Comparison of ENCODE assay signal across 14 cellular contexts in genomic region chr14:68521557-68521901, GRCh38.
DNase-seq lines count a peak whose midpoint lies in the region; ATAC-seq and TF ChIP-seq lines count a peak whose summit lies in the region.
"Had no signal": no experiment of that assay in that cellular context is flagged by ENCODE, and none has a peak within 500 bp of the region (broad histone marks: within the 10 kb centered on the region; RNA-seq: fewer than 3 reads in every experiment).

No MANE protein-coding gene starts in this region.

- intact Hi-C loops in Caco-2 (cut with micrococcal nuclease; ENCODE audit: unreplicated experiment): loop anchor here (1.0 to 10.0 kb wide), 4 partner anchors 35 to 273 kb away; partner anchors contain the start of gene ZFP36L1
- intact Hi-C loops in ascending aorta (cut with DNase I): loop anchor here (5.0 kb wide), 2 partner anchors 274 to 579 kb away; no protein-coding TSS in a partner anchor
- intact Hi-C loops in right lobe of liver (cut with DNase I): no loop called here
- intact Hi-C loops in sciatic nerve (cut with DNase I): loop anchor here (10.0 kb wide), 1 partner anchor 117 kb away; no protein-coding TSS in a partner anchor
- intact Hi-C loops in CD4-positive, alpha-beta T cell (cut with DNase I, micrococcal nuclease): no loop called here

- 33% methylated on average over 1 of the region's 1 CpG for WGBS in right lobe of liver (ENCODE audit: insufficient coverage, low coverage, low lambda C conversion rate, missing lambda C conversion rate)

- no TSS peak for BruUV-seq in Caco-2 (replicated peaks; lab: Mats Ljungman, UMichigan)

- H3K9me3 ChIP-seq in Caco-2 (no peaks in the 10 kb centered on the region), ascending aorta (no peaks in the 10 kb centered on the region), right lobe of liver (no peaks in the 10 kb centered on the region), skeletal muscle tissue (ENCODE audit: control insufficient read depth in 3 of 3, low read length in 3 of 3) (no peaks in the 10 kb centered on the region)
- no peaks in the 10 kb centered on the region for H3K9me3 ChIP-seq in CD4-positive, alpha-beta T cell (ENCODE audit: control insufficient read depth, low read length)

- H3K27ac Mint-ChIP-seq in Caco-2 (ENCODE audit: unreplicated experiment): peak overlapping the region; percentile 96
- no peak overlapping the region for H3K27ac Mint-ChIP-seq in CD4-positive, alpha-beta T cell
- H3K27ac Mint-ChIP-seq: activated T-cell treated with anti-CD3 and anti-CD28 coated beads, Interleukin-2, amount 50 U/mL, for 24 hours had no signal

- no peaks in the 10 kb centered on the region for H3K27me3 Mint-ChIP-seq in Caco-2 (ENCODE audit: insufficient read depth, unreplicated experiment)
- H3K27me3 Mint-ChIP-seq in CD4-positive, alpha-beta T cell: no peaks in the 10 kb centered on the region
- H3K27me3 Mint-ChIP-seq: activated T-cell treated with anti-CD3 and anti-CD28 coated beads, Interleukin-2, amount 50 U/mL, for 24 hours; T-helper 17 cell had no signal

- peaks cover 41% of the 10 kb centered on the region for H3K4me1 Mint-ChIP-seq in Caco-2 (ENCODE audit: low read depth, unreplicated experiment)
- H3K4me1 Mint-ChIP-seq in CD4-positive, alpha-beta T cell (ENCODE audit: low read depth): peaks cover 39% of the 10 kb centered on the region

- no peaks in the 10 kb centered on the region for H3K9me3 Mint-ChIP-seq in Caco-2 (ENCODE audit: unreplicated experiment)
- no peaks in the 10 kb centered on the region for H3K9me3 Mint-ChIP-seq in CD4-positive, alpha-beta T cell
- H3K9me3 Mint-ChIP-seq: activated T-cell treated with anti-CD3 and anti-CD28 coated beads, Interleukin-2, amount 50 U/mL, for 24 hours had no signal

- H3K4me3 ChIP-seq in Caco-2 (ENCODE audit: low read depth, low read length): no peak overlapping the region
- no peak overlapping the region for H3K4me3 ChIP-seq in ascending aorta
- no peak overlapping the region for H3K4me3 ChIP-seq in right lobe of liver
- no peak overlapping the region for H3K4me3 ChIP-seq in skeletal muscle tissue (ENCODE audit: low read length in 3 of 3)
- H3K4me3 ChIP-seq: dorsolateral prefrontal cortex had no signal

- no peak overlapping the region for H3K9ac ChIP-seq in skeletal muscle tissue (ENCODE audit: low read depth in 1 of 3, low read length in 3 of 3)

- no peak for DNase-seq in Caco-2
- no peak for DNase-seq in ascending aorta (ENCODE audit: low spot score in 2 of 2)
- DNase-seq in right lobe of liver: no peak
- no peak for DNase-seq in sciatic nerve (ENCODE audit: low spot score)
- no peak for DNase-seq in EL
- DNase-seq in CD4-positive, alpha-beta T cell: no peak
- DNase-seq: activated CD4-positive, alpha-beta T cell treated with anti-CD3 and anti-CD28 coated beads for 4 hours; activated T-cell treated with anti-CD3 and anti-CD28 coated beads, Interleukin-2, amount 50 U/mL, for 24 hours; amygdala; dorsolateral prefrontal cortex; NCI-H446 treated with DMSO at 0.1 percent for 48 hours; T-helper 17 cell had no signal

- H3K36me3 Mint-ChIP-seq in Caco-2 (ENCODE audit: insufficient read depth, unreplicated experiment): peaks cover 6% of the 10 kb centered on the region
- no peaks in the 10 kb centered on the region for H3K36me3 Mint-ChIP-seq in CD4-positive, alpha-beta T cell (ENCODE audit: low read depth)

- TF ChIP-seq CTCF in Caco-2 (IDR thresholded peaks at IDR 0.05; ENCODE audit: insufficient read depth in 1 of 2, low read depth in 1 of 2, low read length in 1 of 2, severe bottlenecking in 1 of 2, unreplicated experiment in 1 of 2) (no peak), ascending aorta (IDR thresholded peaks at IDR 0.05) (no peak), right lobe of liver (IDR thresholded peaks at IDR 0.05) (no peak)
- TF ChIP-seq CTCF in CD4-positive, alpha-beta T cell (IDR thresholded peaks at IDR 0.05): no peak

- ATAC-seq in right lobe of liver: peak in 1 of 4 donors; percentile 4
- ATAC-seq in sciatic nerve: no peak
- no peak for ATAC-seq in CD4-positive, alpha-beta T cell (ENCODE audit: poor library complexity)
- ATAC-seq in HG02852 (IDR thresholded peaks at IDR 0.05; ENCODE audit: unreplicated experiment): no peak
- ATAC-seq: T-helper 17 cell had no signal

- H3K27ac ChIP-seq in ascending aorta: peak overlapping the region; percentile 77 to 78
- peak overlapping the region; percentile 75 to 92 (median 76) for H3K27ac ChIP-seq in right lobe of liver
- peak overlapping the region; percentile 74 for H3K27ac ChIP-seq in skeletal muscle tissue (ENCODE audit: low read depth, low read length)
- no peak overlapping the region for H3K27ac ChIP-seq in CD4-positive, alpha-beta T cell (ENCODE audit: low read depth, low read length)

- TF ChIP-seq POLR2A in right lobe of liver (IDR thresholded peaks at IDR 0.05): no peak

- POLR2A ChIA-PET in Caco-2 (lab: Charles Lee): interaction anchor here (1.0 to 1.4 kb wide), 3 partner anchors 73 to 274 kb away, joined by 3 to 12 read pairs (median 11); partner anchors contain the start of gene ZFP36L1
- POLR2A ChIA-PET in CD4-positive, alpha-beta T cell (lab: Charles Lee): interaction anchor here (1.5 to 1.6 kb wide), 2 partner anchors 14 to 38 kb away, joined by 4 to 9 read pairs; no protein-coding TSS in a partner anchor

- peaks cover 52% of the 10 kb centered on the region for H3K4me1 ChIP-seq in Caco-2
- peaks cover 16 to 52% of the 10 kb centered on the region in 2 donors for H3K4me1 ChIP-seq in ascending aorta
- peaks cover 3 to 62% (median 26%) of the 10 kb centered on the region in 4 donors for H3K4me1 ChIP-seq in right lobe of liver
- peaks cover 33 to 43% (median 41%) of the 10 kb centered on the region in 3 donors for H3K4me1 ChIP-seq in skeletal muscle tissue (ENCODE audit: control insufficient read depth in 3 of 3, insufficient read depth in 3 of 3, low read length in 3 of 3)

- H3K27me3 ChIP-seq in Caco-2 (replicated peaks; ENCODE audit: control insufficient read depth, insufficient read depth, low read length): no peaks in the 10 kb centered on the region
- no peaks in the 10 kb centered on the region for H3K27me3 ChIP-seq in ascending aorta
- no peaks in the 10 kb centered on the region for H3K27me3 ChIP-seq in right lobe of liver
- H3K27me3 ChIP-seq in skeletal muscle tissue (ENCODE audit: control insufficient read depth in 3 of 3, insufficient read depth in 3 of 3, low read length in 3 of 3): no peaks in the 10 kb centered on the region
- no peaks in the 10 kb centered on the region for H3K27me3 ChIP-seq in CD4-positive, alpha-beta T cell (ENCODE audit: control insufficient read depth, insufficient read depth, low read length)
- H3K27me3 ChIP-seq: dorsolateral prefrontal cortex had no signal

- H3K4me3 Mint-ChIP-seq in Caco-2 (ENCODE audit: unreplicated experiment): peak overlapping the region; percentile 17
- no peak overlapping the region for H3K4me3 Mint-ChIP-seq in CD4-positive, alpha-beta T cell
- H3K4me3 Mint-ChIP-seq: activated T-cell treated with anti-CD3 and anti-CD28 coated beads, Interleukin-2, amount 50 U/mL, for 24 hours; T-helper 17 cell had no signal

- CTCF ChIA-PET in Caco-2 (lab: Charles Lee): interaction anchor here (1.0 to 1.9 kb wide), 5 partner anchors 52 to 295 kb away, joined by 3 to 6 read pairs (median 3); no protein-coding TSS in a partner anchor
- CTCF ChIA-PET in CD4-positive, alpha-beta T cell (lab: Charles Lee): no interaction called here

- H3K36me3 ChIP-seq in Caco-2 (ENCODE audit: control insufficient read depth, insufficient read depth, low read length) (no peaks in the 10 kb centered on the region), ascending aorta (no peaks in the 10 kb centered on the region), right lobe of liver (no peaks in the 10 kb centered on the region), skeletal muscle tissue (ENCODE audit: control insufficient read depth in 3 of 3, insufficient read depth in 3 of 3, low read length in 3 of 3) (no peaks in the 10 kb centered on the region)

Comparison
In these comparisons a context has a peak if more than half of its experiments do, and no peak if none do; other contexts are left out.
1. intact Hi-C loops: an anchor here in Caco-2 (1.0 to 10.0 kb wide), ascending aorta (5.0 kb wide) and sciatic nerve (10.0 kb wide); none called in right lobe of liver and CD4-positive, alpha-beta T cell.